8 cellular contexts compared by ENCODE assay signal in genomic region chr9:104991144-104991953, GRCh38.
DNase-seq lines count a peak whose midpoint lies in the region; ATAC-seq lines count a peak whose summit lies in the region.

No MANE protein-coding gene starts in this region.

- no peaks in the 10 kb centered on the region for H3K27me3 ChIP-seq in SJCRH30
- no peaks in the 10 kb centered on the region for H3K27me3 ChIP-seq in neuron (ENCODE audit: insufficient read depth, low read length)

- H3K9me3 ChIP-seq in SJCRH30 (replicated peaks) (no peaks in the 10 kb centered on the region), neuron (ENCODE audit: low read length) (no peaks in the 10 kb centered on the region)

- H3K4me1 ChIP-seq in SJCRH30: peaks cover 4% of the 10 kb centered on the region; the same call in 1 of the 2 replicates
- H3K4me1 ChIP-seq in neuron (ENCODE audit: insufficient read depth, low read length): peaks cover 31% of the 10 kb centered on the region

- H3K4me3 ChIP-seq in SJCRH30 (peak overlapping the region; percentile 62), neuron (ENCODE audit: low read length) (peak overlapping the region; percentile 44)

- peak overlapping the region; percentile 73 for H3K27ac ChIP-seq in SJCRH30

- H2AFZ ChIP-seq in neuron (ENCODE audit: low read depth, low read length): peak overlapping the region; percentile 35

- H3K36me3 ChIP-seq in SJCRH30 (no peaks in the 10 kb centered on the region), neuron (ENCODE audit: insufficient read depth, low read length) (no peaks in the 10 kb centered on the region)

- peak; percentile 90 for ATAC-seq in GM21825 (IDR thresholded peaks at IDR 0.05; ENCODE audit: unreplicated experiment)

- DNase-seq in DMS79 treated with DMSO at 0.1 percent for 48 hours (lab: John Stamatoyannopoulos, UW) (peak; percentile 23), Kasumi-1 (lab: John Stamatoyannopoulos, UW) (peak; percentile 38 to 39), SJCRH30 (peak; percentile 79 to 83), foreskin melanocyte (peak; percentile 81), stromal cell of bone marrow (ENCODE audit: low read depth) (peak; percentile 57)
- DNase-seq in activated naive CD4-positive, alpha-beta T cell (lab: John Stamatoyannopoulos, UW): peak; percentile 18 to 76 (median 39)

Comparison
In these comparisons a context has a peak if more than half of its experiments do, and no peak if none do; other contexts are left out.
1. Peak in every context shown above with its lines: DNase-seq, ATAC-seq, H3K4me3 ChIP-seq and H3K27ac ChIP-seq.
2. DNase-seq: peak in every context shown above with its lines; median percentile 81 in SJCRH30; 81 in foreskin melanocyte; 57 in stromal cell of bone marrow; 39 in activated naive CD4-positive, alpha-beta T cell; 38 in Kasumi-1; 23 in DMS79 treated with DMSO at 0.1 percent for 48 hours.